In the genomic region with DNA sequence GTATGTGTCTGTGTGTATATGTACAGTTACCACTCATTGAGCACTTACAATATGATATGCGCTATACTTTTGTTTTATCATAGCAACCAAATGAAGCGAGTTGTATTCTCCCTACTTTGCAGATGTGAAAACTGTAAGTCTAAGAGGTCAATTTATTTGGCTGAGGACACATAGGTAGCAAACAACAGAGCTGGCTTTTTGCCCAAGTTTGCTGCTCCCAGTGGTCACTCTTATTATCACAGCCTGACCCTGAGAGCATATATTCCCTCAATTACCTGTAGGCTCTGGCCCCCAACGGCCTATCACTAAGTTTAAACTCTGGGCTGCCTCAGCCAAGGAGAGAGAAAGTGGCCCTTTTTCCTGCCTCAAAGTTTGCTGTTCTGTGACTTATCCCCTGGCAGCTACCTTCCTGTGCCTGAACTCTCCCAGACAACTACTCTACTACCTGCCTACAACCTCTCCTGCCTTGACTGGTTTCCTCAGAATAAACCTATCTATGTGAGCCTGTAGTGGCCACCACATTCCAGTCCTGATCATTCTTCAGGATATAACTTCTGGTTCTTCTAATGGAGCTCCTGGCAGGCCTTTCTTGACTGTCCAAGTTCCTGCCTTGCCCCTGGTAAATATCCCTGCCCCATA, we compare ENCODE assay signal across 8 cellular contexts.
DNase-seq lines count a peak whose midpoint lies in the region; FAIRE-seq and TF ChIP-seq lines count a peak whose summit lies in the region.

No MANE protein-coding gene starts in this region.

- TF ChIP-seq POLR2A in breast epithelium (IDR thresholded peaks at IDR 0.05) = no peak

- no peak overlapping the region for H3K27ac Mint-ChIP-seq in MCF 10A (ENCODE audit: low read depth, unreplicated experiment)
- no peak overlapping the region for H3K27ac Mint-ChIP-seq in astrocyte (ENCODE audit: unreplicated experiment)
- H3K27ac Mint-ChIP-seq in mesothelial cell of epicardium = no peak overlapping the region

- H3K4me1 ChIP-seq in breast epithelium (no peaks in the 10 kb centered on the region), astrocyte (ENCODE audit: insufficient read depth, low read length) (no peaks in the 10 kb centered on the region)

- no peak overlapping the region for H3K4me2 ChIP-seq in astrocyte (ENCODE audit: low read length)

- H3K79me2 ChIP-seq in astrocyte (ENCODE audit: insufficient read depth, low read length) = no peaks in the 10 kb centered on the region

- TF ChIP-seq CTCF in MCF 10A (IDR thresholded peaks at IDR 0.05; ENCODE audit: unreplicated experiment) (peak; percentile 62), breast epithelium (IDR thresholded peaks at IDR 0.05) (peak in 1 of 3 donors; percentile 26), astrocyte (IDR thresholded peaks at IDR 0.05; ENCODE audit: insufficient read depth, low read depth, low read length) (peak; percentile 65), mesothelial cell of epicardium (IDR thresholded peaks at IDR 0.05; ENCODE audit: unreplicated experiment) (peak; percentile 54), coronary artery (IDR thresholded peaks at IDR 0.05) (no peak)

- H3K9me3 Mint-ChIP-seq in MCF 10A (ENCODE audit: unreplicated experiment) = no peaks in the 10 kb centered on the region
- H3K9me3 Mint-ChIP-seq in astrocyte (ENCODE audit: unreplicated experiment) = no peaks in the 10 kb centered on the region
- H3K9me3 Mint-ChIP-seq in mesothelial cell of epicardium = peaks cover 15% of the 10 kb centered on the region

- in situ Hi-C loops in G401 (cut with HindIII; ENCODE audit: low sequenced_read_pairs) = no loop called here

- DNase-seq in MCF 10A (ENCODE audit: unreplicated experiment) (peak; percentile 73), breast epithelium (ENCODE audit: low spot score in 2 of 2) (no peak), H4 (ENCODE audit: low spot score) (peak; percentile 6), HuH-7.5 (ENCODE audit: low spot score) (peak; percentile 56), astrocyte (ENCODE audit: low read depth) (peak; percentile 3), mesothelial cell of epicardium (ENCODE audit: low spot score in 2 of 2, unreplicated experiment in 2 of 2) (no peak), G401 (ENCODE audit: low spot score) (no peak), coronary artery (ENCODE audit: low spot score) (no peak)

- H3K9ac ChIP-seq in astrocyte (ENCODE audit: low read length) = no peak overlapping the region

- H3K27me3 ChIP-seq in breast epithelium (no peaks in the 10 kb centered on the region), astrocyte (ENCODE audit: insufficient read depth, low read length) (no peaks in the 10 kb centered on the region)

- BruUV-seq in MCF 10A (replicated peaks; lab: Mats Ljungman, UMichigan) = no TSS peak

- H3K36me3 Mint-ChIP-seq in MCF 10A (ENCODE audit: insufficient read depth, unreplicated experiment) = no peaks in the 10 kb centered on the region
- no peaks in the 10 kb centered on the region for H3K36me3 Mint-ChIP-seq in astrocyte (ENCODE audit: low read depth, unreplicated experiment)
- peaks cover 4% of the 10 kb centered on the region for H3K36me3 Mint-ChIP-seq in mesothelial cell of epicardium

- H3K4me3 ChIP-seq in breast epithelium (no peak overlapping the region), astrocyte (ENCODE audit: insufficient read depth, low read depth, low read length) (no peak overlapping the region), coronary artery (no peak overlapping the region)

- CTCF ChIA-PET in MCF 10A (lab: Yijun Ruan, JAX) = interaction anchor here (0.6 to 1.6 kb wide), 17 partner anchors 9 to 1534 kb away, joined by 3 to 6 read pairs (median 3); no protein-coding TSS in a partner anchor

- H4K20me1 ChIP-seq in astrocyte (ENCODE audit: insufficient read depth, low read length) = no peaks in the 10 kb centered on the region

- H3K27me3 Mint-ChIP-seq in MCF 10A (ENCODE audit: insufficient read depth, unreplicated experiment) = peaks cover 33% of the 10 kb centered on the region
- H3K27me3 Mint-ChIP-seq in astrocyte (ENCODE audit: low read depth, unreplicated experiment) = no peaks in the 10 kb centered on the region
- H3K27me3 Mint-ChIP-seq in mesothelial cell of epicardium (ENCODE audit: low read depth) = peaks cover 5% of the 10 kb centered on the region

- H3K4me3 Mint-ChIP-seq in MCF 10A (ENCODE audit: unreplicated experiment) (no peak overlapping the region), astrocyte (ENCODE audit: unreplicated experiment) (no peak overlapping the region), mesothelial cell of epicardium (no peak overlapping the region)

- H3K27ac ChIP-seq in breast epithelium = no peak overlapping the region
- H3K27ac ChIP-seq in astrocyte (ENCODE audit: low read depth, low read length) = no peak overlapping the region
- no peak overlapping the region for H3K27ac ChIP-seq in coronary artery

- H3K9me3 ChIP-seq in breast epithelium (no peaks in the 10 kb centered on the region), astrocyte (ENCODE audit: insufficient read depth, low read depth, low read length) (no peaks in the 10 kb centered on the region)

- no peak overlapping the region for H2AFZ ChIP-seq in astrocyte (ENCODE audit: low read depth, low read length)

- POLR2A ChIA-PET in MCF 10A (lab: Yijun Ruan, JAX) = no interaction called here

- no peak for FAIRE-seq in astrocyte (lab: Jason Lieb, UNC)

- intact Hi-C loops in MCF 10A (cut with micrococcal nuclease) = no loop called here
- intact Hi-C loops in breast epithelium (cut with DNase I; ENCODE audit: low total_unique reads) = loop anchor here (5.0 kb wide), 1 partner anchor 1487 kb away; no protein-coding TSS in a partner anchor

- H3K36me3 ChIP-seq in breast epithelium (no peaks in the 10 kb centered on the region), astrocyte (ENCODE audit: insufficient read depth, low read length) (no peaks in the 10 kb centered on the region)

- H3K4me1 Mint-ChIP-seq in MCF 10A (ENCODE audit: insufficient read depth, unreplicated experiment) (no peaks in the 10 kb centered on the region), astrocyte (ENCODE audit: low read depth, unreplicated experiment) (peaks cover 2% of the 10 kb centered on the region), mesothelial cell of epicardium (no peaks in the 10 kb centered on the region)

Comparison
In these comparisons a context has a peak if more than half of its experiments do, and no peak if none do; other contexts are left out.
1. DNase-seq: peak in MCF 10A (single experiment), H4 (single experiment), HuH-7.5 (single experiment) and astrocyte (single experiment); none in breast epithelium (0 of 2), mesothelial cell of epicardium (0 of 2), G401 (single experiment) and coronary artery (single experiment).